Comparison of ENCODE assay signal across 18 cellular contexts in the genomic region with DNA sequence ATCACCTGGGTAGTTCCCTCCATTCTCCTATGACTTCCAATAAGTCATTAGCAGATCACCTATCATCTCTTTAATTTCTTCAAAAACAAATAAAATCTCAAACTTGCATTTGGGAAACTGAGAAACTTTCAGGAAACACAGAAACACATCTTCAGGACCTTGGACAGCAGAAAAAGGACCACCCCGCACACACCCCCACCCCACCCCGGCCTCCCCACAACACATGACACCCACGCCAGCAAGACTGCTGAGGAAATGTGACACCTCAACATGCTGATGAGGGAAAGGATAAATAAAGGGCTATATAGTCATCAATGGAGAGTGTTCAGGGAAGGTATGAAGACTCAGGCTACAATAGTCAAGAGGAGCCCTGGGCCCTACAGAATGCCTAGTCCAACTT.
"Had no signal": no experiment of that assay in that cellular context is flagged by ENCODE, and none has a peak within 500 bp of the region (broad histone marks: within the 10 kb centered on the region; RNA-seq: fewer than 3 reads in every experiment).

No MANE protein-coding gene starts in this region.

- H3K9me3 Mint-ChIP-seq: activated CD4-positive, alpha-beta T cell treated with anti-CD3 and anti-CD28 coated beads, Interleukin-2, amount 10 ng/mL, durations not matched to agents 24 days and 14 days; activated naive CD4-positive, alpha-beta T cell treated with anti-CD3 and anti-CD28 coated beads, Interleukin-2, amount 50 U/mL, for 24 hours; activated T-cell treated with anti-CD3 and anti-CD28 coated beads, Interleukin-2, amount 50 U/mL, for 72 hours; stimulated activated naive CD8-positive, alpha-beta T cell treated with anti-CD3 and anti-CD28 coated beads, Interleukin-15, Interleukin-2, amounts not matched to agents 100 ng/mL and 50 ng/mL, for 24 hours; T-helper 2 cell treated with Interferon-gamma antibody and Interleukin-4, amounts not matched to agents 5 μg/mL and 100 μg/mL, for 36 hours had no signal

- ATAC-seq: activated T-cell treated with anti-CD3 and anti-CD28 coated beads, Interleukin-2, amount 50 U/mL, for 72 hours; gastroesophageal sphincter; heart left ventricle; right cardiac atrium had no signal

- H3K4me3 Mint-ChIP-seq: activated CD4-positive, alpha-beta T cell treated with anti-CD3 and anti-CD28 coated beads, Interleukin-2, amount 10 ng/mL, durations not matched to agents 24 days and 14 days; activated naive CD4-positive, alpha-beta T cell treated with anti-CD3 and anti-CD28 coated beads, Interleukin-2, amount 50 U/mL, for 24 hours; activated T-cell treated with anti-CD3 and anti-CD28 coated beads, Interleukin-2, amount 50 U/mL, for 72 hours; stimulated activated naive CD8-positive, alpha-beta T cell treated with anti-CD3 and anti-CD28 coated beads, Interleukin-15, Interleukin-2, amounts not matched to agents 100 ng/mL and 50 ng/mL, for 24 hours; T-helper 2 cell treated with Interferon-gamma antibody and Interleukin-4, amounts not matched to agents 5 μg/mL and 100 μg/mL, for 36 hours had no signal

- H3K27ac ChIP-seq: ascending aorta, breast epithelium, coronary artery, gastroesophageal sphincter, heart left ventricle, psoas muscle, tibial nerve had no signal

- H3K27me3 ChIP-seq: ascending aorta, breast epithelium, gastroesophageal sphincter, heart left ventricle, tibial nerve had no signal

- H3K27me3 Mint-ChIP-seq: activated CD4-positive, alpha-beta T cell treated with anti-CD3 and anti-CD28 coated beads, Interleukin-2, amount 10 ng/mL, durations not matched to agents 24 days and 14 days; activated naive CD4-positive, alpha-beta T cell treated with anti-CD3 and anti-CD28 coated beads, Interleukin-2, amount 50 U/mL, for 24 hours; stimulated activated naive CD8-positive, alpha-beta T cell treated with anti-CD3 and anti-CD28 coated beads, Interleukin-15, Interleukin-2, amounts not matched to agents 100 ng/mL and 50 ng/mL, for 24 hours had no signal

- H3K9me3 ChIP-seq: ascending aorta, breast epithelium, gastroesophageal sphincter, heart left ventricle, psoas muscle, tibial nerve had no signal

- H3K36me3 ChIP-seq: breast epithelium had no signal

- DNase-seq: activated CD4-positive, alpha-beta T cell treated with anti-CD3 and anti-CD28 coated beads, Interleukin-2, amount 10 ng/mL, durations not matched to agents 24 days and 14 days; activated CD4-positive, CD25-positive, alpha-beta regulatory T cell; activated effector memory CD4-positive, alpha-beta T cell treated with anti-CD3 and anti-CD28 coated beads, Interleukin-2, amount 50 U/mL, for 16 hours; activated T-cell treated with anti-CD3 and anti-CD28 coated beads, Interleukin-2, amount 50 U/mL, for 72 hours; heart left ventricle; midbrain; psoas muscle; right cardiac atrium; stimulated activated CD4-positive, alpha-beta T cell treated with anti-CD3 and anti-CD28 coated beads, Interleukin-15, amount 100 ng/mL, for 24 hours; stimulated activated CD4-positive, alpha-beta T cell treated with anti-CD3 and anti-CD28 coated beads, Interleukin-2, amount 100 ng/mL, for 48 hours had no signal

- H3K27ac Mint-ChIP-seq: activated CD4-positive, alpha-beta T cell treated with anti-CD3 and anti-CD28 coated beads, Interleukin-2, amount 10 ng/mL, durations not matched to agents 24 days and 14 days; activated naive CD4-positive, alpha-beta T cell treated with anti-CD3 and anti-CD28 coated beads, Interleukin-2, amount 50 U/mL, for 24 hours; activated T-cell treated with anti-CD3 and anti-CD28 coated beads, Interleukin-2, amount 50 U/mL, for 72 hours; stimulated activated naive CD8-positive, alpha-beta T cell treated with anti-CD3 and anti-CD28 coated beads, Interleukin-15, Interleukin-2, amounts not matched to agents 100 ng/mL and 50 ng/mL, for 24 hours; T-helper 2 cell treated with Interferon-gamma antibody and Interleukin-4, amounts not matched to agents 5 μg/mL and 100 μg/mL, for 36 hours had no signal

- H3K4me3 ChIP-seq: ascending aorta, breast epithelium, coronary artery, gastroesophageal sphincter, heart left ventricle, psoas muscle, tibial nerve had no signal

- H3K4me1 ChIP-seq: ascending aorta, breast epithelium, gastroesophageal sphincter, tibial nerve had no signal
